ENCODE assay signal across 8 cellular contexts in genomic region chr9:70412678-70413426, GRCh38. TPM values are rescaled to one million over a fixed set of nuclear protein-coding genes. Genes with fewer than 3 reads are reported as not detected.
DNase-seq lines count a peak whose midpoint lies in the region; ATAC-seq and TF ChIP-seq lines count a peak whose summit lies in the region.

No MANE protein-coding gene starts in this region.

- ATAC-seq in GM21367 (IDR thresholded peaks at IDR 0.05; ENCODE audit: unreplicated experiment) (peak; percentile 0), HG02763 (IDR thresholded peaks at IDR 0.05; ENCODE audit: unreplicated experiment) (no peak)
- ATAC-seq in stimulated activated naive CD8-positive, alpha-beta T cell treated with anti-CD3 and anti-CD28 coated beads, Interleukin-15, amount 100 ng/mL, for 72 hours = peak; percentile 2

- H3K9me3 ChIP-seq in mesenchymal stem cell (ENCODE audit: control insufficient read depth, low read length) = no peaks in the 10 kb centered on the region

- H3K27me3 ChIP-seq in mesenchymal stem cell (ENCODE audit: control insufficient read depth in 1 of 2, insufficient read depth in 1 of 2, low read length in 2 of 2) = no peaks in the 10 kb centered on the region

- TF ChIP-seq CTCF in AG09309 (IDR thresholded peaks at IDR 0.05; ENCODE audit: control insufficient read depth, insufficient read depth, low read depth, low read length, missing control alignments) = no peak

- peak overlapping the region; percentile 59 to 69 for H2BK12ac ChIP-seq in mesenchymal stem cell (ENCODE audit: low read length in 2 of 2)

- no peaks in the 10 kb centered on the region for H3K9me3 Mint-ChIP-seq in stimulated activated naive CD8-positive, alpha-beta T cell treated with anti-CD3 and anti-CD28 coated beads, Interleukin-15, amount 100 ng/mL, for 72 hours

- under 1% methylated on average over 51 of the region's 55 CpGs for WGBS in mesenchymal stem cell

- no peak overlapping the region for H3K27ac ChIP-seq in mesenchymal stem cell (ENCODE audit: low read length, poor library complexity, severe bottlenecking)

- H2BK15ac ChIP-seq in mesenchymal stem cell (ENCODE audit: low read depth, poor library complexity, severe bottlenecking) = peak overlapping the region; percentile 96

- H2AK5ac ChIP-seq in mesenchymal stem cell (ENCODE audit: low read length, severe bottlenecking) = no peak overlapping the region

- peaks cover 51% of the 10 kb centered on the region for H3K4me1 Mint-ChIP-seq in stimulated activated naive CD8-positive, alpha-beta T cell treated with anti-CD3 and anti-CD28 coated beads, Interleukin-15, amount 100 ng/mL, for 72 hours

- H2BK120ac ChIP-seq in mesenchymal stem cell (ENCODE audit: low read depth, low read length) = peak overlapping the region; percentile 97

- H2BK5ac ChIP-seq in mesenchymal stem cell (ENCODE audit: low read depth, low read length, poor library complexity, severe bottlenecking) = peak overlapping the region; percentile 49

- H2AFZ ChIP-seq in mesenchymal stem cell (ENCODE audit: low read depth, low read length) = peak overlapping the region; percentile 6

- peak overlapping the region; percentile 94 to 98 for H3K23ac ChIP-seq in mesenchymal stem cell (ENCODE audit: low read length in 2 of 2)

- no peak for DNase-seq in AG09309 (ENCODE audit: low read depth)
- DNase-seq in NCI-H226 = peak; percentile 74
- DNase-seq in activated T-cell treated with anti-CD3 and anti-CD28 coated beads, Interleukin-2, amount 50 U/mL, for 1 hour = peak; percentile 64
- DNase-seq in epidermal melanocyte (ENCODE audit: insufficient read length, low spot score) = peak; percentile 67
- peak; percentile 88 for DNase-seq in mesenchymal stem cell
- peak; percentile 56 to 58 for DNase-seq in stimulated activated naive CD8-positive, alpha-beta T cell treated with anti-CD3 and anti-CD28 coated beads, Interleukin-15, amount 100 ng/mL, for 72 hours

- H3K4me3 ChIP-seq in AG09309 (ENCODE audit: control insufficient read depth, low read depth, low read length) (peak overlapping the region; percentile 94), mesenchymal stem cell (ENCODE audit: insufficient read depth in 1 of 2, low read depth in 1 of 2, low read length in 2 of 2) (peak overlapping the region; percentile 73 to 93)

- peak overlapping the region; percentile 83 for H4K8ac ChIP-seq in mesenchymal stem cell (ENCODE audit: low read length)

- peaks cover 13% of the 10 kb centered on the region for H3K4me1 ChIP-seq in mesenchymal stem cell (ENCODE audit: control insufficient read depth, insufficient read depth, low read depth, low read length)

- H3K9ac ChIP-seq in mesenchymal stem cell (ENCODE audit: low read length) = peak overlapping the region; percentile 98

- peaks cover 2% of the 10 kb centered on the region for H3K79me1 ChIP-seq in mesenchymal stem cell (replicated peaks; ENCODE audit: low read length, poor library complexity, severe bottlenecking)

- peak overlapping the region; percentile 99 for H3K27ac Mint-ChIP-seq in stimulated activated naive CD8-positive, alpha-beta T cell treated with anti-CD3 and anti-CD28 coated beads, Interleukin-15, amount 100 ng/mL, for 72 hours

- H3K4me3 Mint-ChIP-seq in stimulated activated naive CD8-positive, alpha-beta T cell treated with anti-CD3 and anti-CD28 coated beads, Interleukin-15, amount 100 ng/mL, for 72 hours = peak overlapping the region; percentile 97 to 98

- H3K36me3 ChIP-seq in mesenchymal stem cell (ENCODE audit: control insufficient read depth in 1 of 2, insufficient read depth in 2 of 2, low read depth in 1 of 2, low read length in 2 of 2) = peaks cover 0 to 2% of the 10 kb centered on the region in 2 experiments

- peak overlapping the region; percentile 99 for H4K91ac ChIP-seq in mesenchymal stem cell (ENCODE audit: low read length)

- no peaks in the 10 kb centered on the region for H3K27me3 Mint-ChIP-seq in stimulated activated naive CD8-positive, alpha-beta T cell treated with anti-CD3 and anti-CD28 coated beads, Interleukin-15, amount 100 ng/mL, for 72 hours

- H3K4me2 ChIP-seq in mesenchymal stem cell (ENCODE audit: low read length, poor library complexity, severe bottlenecking) = peak overlapping the region; percentile 90

- peak overlapping the region; percentile 97 to 98 for H3K4ac ChIP-seq in mesenchymal stem cell (ENCODE audit: low read depth in 1 of 2, low read length in 2 of 2)

- H3K14ac ChIP-seq in mesenchymal stem cell (ENCODE audit: low read length in 2 of 2) = peak overlapping the region in 1 of 2 experiments; percentile 99

- H3K18ac ChIP-seq in mesenchymal stem cell (ENCODE audit: low read depth in 1 of 2, low read length in 2 of 2) = peak overlapping the region; percentile 94 to 99

RNA-seq across cellular contexts. Expression of gene KLF9, which starts 1.6 kb away (rescaled TPM):
- polyA plus RNA-seq in mesenchymal stem cell (2013, experiment 1 of 2) = 31.5 TPM
- 32.5 TPM for polyA plus RNA-seq in mesenchymal stem cell (2013, experiment 2 of 2)
